In genomic region chr2:169573974-169574299, GRCh38 we compare ENCODE assay signal across 2 cellular contexts.
A peak's percentile ranks its signal among the peaks of the same experiment; 100 is the strongest.
TF ChIP-seq lines count a peak whose summit lies in the region.

No MANE protein-coding gene starts in this region.

TF ChIP-seq in HEK293, 187 proteins besides CTCF, POLR2A, EP300 and RAD21 (continued from another document):
- no peak; the same call in 1 of the 2 replicates for TF ChIP-seq ZNF449 (tag by site-specific recombination; IDR thresholded peaks at IDR 0.05)
- TF ChIP-seq ZNF548 (tag by site-specific recombination; IDR thresholded peaks at IDR 0.05) = no peak
- no peak for TF ChIP-seq ZNF266 (tag by site-specific recombination; IDR thresholded peaks at IDR 0.05; ENCODE audit: low read depth)
- TF ChIP-seq ZNF664 (tag by site-specific recombination; IDR thresholded peaks at IDR 0.05) = no peak
- peak; percentile 7; the same call in 1 of the 2 replicates for TF ChIP-seq ZBTB11 (tag by site-specific recombination; conservative IDR thresholded peaks at IDR 0.05; ENCODE audit: low read depth)
- peak; percentile 89 for TF ChIP-seq ZBTB6 (tag by site-specific recombination; IDR thresholded peaks at IDR 0.05)
- no peak for TF ChIP-seq ZNF529 (tag by site-specific recombination; IDR thresholded peaks at IDR 0.05; ENCODE audit: insufficient replicate concordance)
- TF ChIP-seq ZNF707 (tag by site-specific recombination; IDR thresholded peaks at IDR 0.05) = no peak
- no peak for TF ChIP-seq ZNF645 (tag by site-specific recombination; IDR thresholded peaks at IDR 0.05)
- TF ChIP-seq RBAK (tag by site-specific recombination; IDR thresholded peaks at IDR 0.05) = no peak
- TF ChIP-seq ZNF341 (tag by site-specific recombination; IDR thresholded peaks at IDR 0.05; ENCODE audit: low read depth) = no peak
- TF ChIP-seq ZNF112 (tag by site-specific recombination; IDR thresholded peaks at IDR 0.05) = no peak

TF ChIP-seq in K562, 482 proteins besides CTCF, POLR2A, EP300 and RAD21 (continued from another document and continues in another):
- peak; percentile 60; the same call in 1 of the 2 replicates for TF ChIP-seq EP400 (IDR thresholded peaks at IDR 0.05)
- peak; percentile 36; the same call in 1 of the 2 replicates for TF ChIP-seq L3MBTL2 (IDR thresholded peaks at IDR 0.05)
- no peak for TF ChIP-seq ZNF586 (CRISPR knock-in tag; conservative IDR thresholded peaks at IDR 0.05)
- TF ChIP-seq CGGBP1 (CRISPR knock-in tag; IDR thresholded peaks at IDR 0.05) = no peak
- TF ChIP-seq ARID1B (IDR thresholded peaks at IDR 0.05) = no peak
- no peak for TF ChIP-seq CEBPG (CRISPR knock-in tag; IDR thresholded peaks at IDR 0.05)
- no peak for TF ChIP-seq CEBPG (tag; conservative IDR thresholded peaks at IDR 0.05 in 1 of 2, IDR thresholded peaks at IDR 0.05 in 1 of 2)
- no peak for TF ChIP-seq NCOA2 (IDR thresholded peaks at IDR 0.05; ENCODE audit: partially characterized antibody in 2 of 2)
- 0 out of 2 replicates have a peak, but pooled peaks have one; percentile 28 for TF ChIP-seq LCOR (CRISPR knock-in tag; IDR thresholded peaks at IDR 0.05)
- TF ChIP-seq CXXC5 (CRISPR knock-in tag; IDR thresholded peaks at IDR 0.05) = no peak
- no peak for TF ChIP-seq MAFF (IDR thresholded peaks at IDR 0.05; ENCODE audit: low read length)
- no peak for TF ChIP-seq ZNF512 (tag; IDR thresholded peaks at IDR 0.05)
- peak; percentile 43; the same call in 1 of the 2 replicates for TF ChIP-seq CREB3L1 (IDR thresholded peaks at IDR 0.05; ENCODE audit: borderline replicate concordance, low read depth)
- no peak for TF ChIP-seq DACH1 (IDR thresholded peaks at IDR 0.05; ENCODE audit: partially characterized antibody)
- 0 out of 2 replicates have a peak, but pooled peaks have one; percentile 33 for TF ChIP-seq CHAMP1 (IDR thresholded peaks at IDR 0.05)
- 0 out of 2 replicates have a peak, but pooled peaks have one; percentile 12 for TF ChIP-seq ZNF609 (CRISPR knock-in tag; IDR thresholded peaks at IDR 0.05; ENCODE audit: borderline replicate concordance)
- TF ChIP-seq BACH1 (tag; IDR thresholded peaks at IDR 0.05) = no peak
- no peak for TF ChIP-seq ATF3 (IDR thresholded peaks at IDR 0.05)
- no peak for TF ChIP-seq ATF3 (CRISPR knock-in tag; conservative IDR thresholded peaks at IDR 0.05)
- no peak for TF ChIP-seq ZNF232 (CRISPR knock-in tag; IDR thresholded peaks at IDR 0.05)
- TF ChIP-seq ETS2 (tag; IDR thresholded peaks at IDR 0.05; ENCODE audit: borderline replicate concordance, poor library complexity, severe bottlenecking) = no peak
- 0 out of 2 replicates have a peak, but pooled peaks have one; percentile 6 for TF ChIP-seq ZC3H11A (IDR thresholded peaks at IDR 0.05; ENCODE audit: low read depth, low read length)
- no peak for TF ChIP-seq MGA (IDR thresholded peaks at IDR 0.05)
- no peak for TF ChIP-seq RBFOX2 (IDR thresholded peaks at IDR 0.05; ENCODE audit: low read depth, low read length)
